Comparison of ENCODE assay signal across 11 cellular contexts in the genomic region with DNA sequence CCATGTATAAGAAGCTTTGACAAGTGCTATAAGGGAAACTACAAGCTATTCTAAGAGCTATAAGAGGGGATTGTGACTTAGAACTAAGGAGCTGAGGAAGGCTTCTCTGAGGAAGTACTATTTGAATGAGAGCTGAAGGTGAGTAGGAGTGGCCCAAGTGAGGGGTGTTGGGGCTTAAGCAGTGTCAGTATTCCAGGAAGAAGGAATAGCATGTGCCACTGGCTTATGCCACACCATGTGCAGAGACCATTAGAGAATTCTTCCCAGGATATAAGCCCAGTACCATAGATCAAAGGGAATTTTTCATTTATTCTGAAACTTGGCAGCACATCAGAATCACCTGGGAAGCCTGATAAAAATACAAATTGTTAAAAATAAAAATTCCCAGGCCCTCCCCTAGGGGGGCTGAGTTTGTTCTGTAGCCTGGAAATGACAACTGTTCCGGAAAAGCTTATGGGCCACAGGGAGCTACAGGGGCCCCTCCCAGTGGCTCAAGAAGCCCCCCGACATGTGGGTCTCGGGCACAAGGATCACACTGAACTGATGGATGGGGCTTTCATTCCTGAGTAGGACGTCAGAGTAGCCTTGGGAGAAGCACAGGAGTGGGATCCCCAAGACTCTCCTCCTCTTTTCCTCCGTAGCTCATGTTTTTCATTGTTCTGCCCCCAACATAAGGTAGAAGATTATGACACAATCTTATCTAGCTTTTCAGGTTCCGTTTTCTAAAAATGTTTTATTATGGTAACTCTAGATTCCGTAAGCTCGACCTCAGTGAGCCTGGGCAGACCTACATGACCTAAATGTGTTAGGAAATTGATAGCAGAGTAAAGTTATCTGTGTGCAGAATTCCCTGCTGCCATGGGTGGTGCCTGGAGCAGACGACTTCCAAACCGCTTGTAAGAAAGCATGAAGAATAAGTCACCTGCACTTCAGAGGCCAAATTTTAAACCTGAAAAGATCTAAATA.
DNase-seq lines count a peak whose midpoint lies in the region; ATAC-seq and TF ChIP-seq lines count a peak whose summit lies in the region.
"Had no signal": no experiment of that assay in that cellular context is flagged by ENCODE, and none has a peak within 500 bp of the region (broad histone marks: within the 10 kb centered on the region; RNA-seq: fewer than 3 reads in every experiment).

No MANE protein-coding gene starts in this region.

- H3K4me1 ChIP-seq in heart right ventricle (peaks cover 21 to 100% (median 87%) of the 10 kb centered on the region in 9 donors), stomach (peaks cover 43 to 97% (median 72%) of the 10 kb centered on the region in 4 donors)

- peaks cover 7% of the 10 kb centered on the region for H3K36me3 Mint-ChIP-seq in T-helper 17 cell (ENCODE audit: low read depth)
- H3K36me3 Mint-ChIP-seq: natural killer cell had no signal

- intact Hi-C loops in heart right ventricle (cut with DNase I), result loop anchor here in 2 of 10 donors (2.0 to 5.0 kb wide), 2 partner anchors 42 to 47 kb away; no protein-coding TSS in a partner anchor
- intact Hi-C loops in stomach (cut with DNase I; ENCODE audit: low total_unique reads), result no loop called here

- H3K27me3 ChIP-seq in HL-60 (ENCODE audit: insufficient read depth, poor library complexity, severe bottlenecking), result no peaks in the 10 kb centered on the region
- no peaks in the 10 kb centered on the region for H3K27me3 ChIP-seq in heart right ventricle
- H3K27me3 ChIP-seq in stomach, result no peaks in the 10 kb centered on the region

- 32 to 35% methylated on average over 10 of the region's 10 CpGs for WGBS in heart right ventricle, 2 donors
- WGBS in stomach, 5 donors, result 27 to 47% (median 45%) methylated on average over 10 of the region's 10 CpGs

- no peak overlapping the region for H3K4me3 Mint-ChIP-seq in T-helper 17 cell
- H3K4me3 Mint-ChIP-seq: natural killer cell had no signal

- no peak for TF ChIP-seq POLR2A in stomach (IDR thresholded peaks at IDR 0.05)

- no peaks in the 10 kb centered on the region for H3K27me3 Mint-ChIP-seq in T-helper 17 cell

- H3K27ac ChIP-seq in HL-60 (replicated peaks) (peak overlapping the region; percentile 23), heart right ventricle (peak overlapping the region; percentile 41 to 83 (median 68)), stomach (peak overlapping the region in 4 of 5 donors; percentile 13 to 66 (median 62))

- H3K36me3 ChIP-seq in heart right ventricle, result peaks cover 0 to 16% (median 0%) of the 10 kb centered on the region in 9 donors
- H3K36me3 ChIP-seq in stomach, result peaks cover 0 to 13% (median 9%) of the 10 kb centered on the region in 4 donors

- H3K4me3 ChIP-seq in HL-60 (replicated peaks; ENCODE audit: insufficient read depth, low read length) (no peak overlapping the region), heart right ventricle (peak overlapping the region in 1 of 10 donors; percentile 6), stomach (no peak overlapping the region)

- peaks cover 54% of the 10 kb centered on the region for H3K4me1 Mint-ChIP-seq in T-helper 17 cell

- DNase-seq in HL-60 (ENCODE audit: low read depth in 1 of 2, low spot score in 1 of 2) (peak; percentile 40 to 57), T-helper 17 cell (no peak), heart right ventricle (no peak), stomach (no peak), NCI-H128 (lab: John Stamatoyannopoulos, UW; ENCODE audit: unreplicated experiment) (no peak), NCI-H2171 treated with DMSO at 0.1 percent for 48 hours (lab: John Stamatoyannopoulos, UW) (no peak)
- no peak for DNase-seq in activated CD4-positive, CD25-positive, alpha-beta regulatory T cell treated with anti-CD3 and anti-CD28 coated beads, Interleukin-2, amount 50 U/mL, for 72 hours
- DNase-seq: activated naive CD4-positive, alpha-beta T cell treated with anti-CD3 and anti-CD28 coated beads, Interleukin-2, amount 50 U/mL, for 16 hours; natural killer cell; NCI-H1436 had no signal

- TF ChIP-seq EP300 in stomach (IDR thresholded peaks at IDR 0.05), result no peak

- ATAC-seq in T-helper 17 cell (no peak), heart right ventricle (peak in 5 of 8 donors; percentile 34 to 52 (median 39)), GM21381 (IDR thresholded peaks at IDR 0.05; ENCODE audit: unreplicated experiment) (no peak)

- H3K9me3 ChIP-seq in T-helper 17 cell (ENCODE audit: control insufficient read depth, low read length, poor library complexity, severe bottlenecking) (no peaks in the 10 kb centered on the region), heart right ventricle (no peaks in the 10 kb centered on the region), stomach (no peaks in the 10 kb centered on the region)

- peak overlapping the region; percentile 14 for H3K27ac Mint-ChIP-seq in T-helper 17 cell

- TF ChIP-seq CTCF in HL-60 (IDR thresholded peaks at IDR 0.05; ENCODE audit: insufficient read depth, low read length) (no peak), heart right ventricle (IDR thresholded peaks at IDR 0.05) (peak in 2 of 9 donors; percentile 17 to 23), stomach (IDR thresholded peaks at IDR 0.05) (no peak)

Comparison
In these comparisons a context has a peak if more than half of its experiments do, and no peak if none do; other contexts are left out.
1. DNase-seq: peak in HL-60 (2 of 2); none in T-helper 17 cell (0 of 3), heart right ventricle (0 of 2), stomach (single experiment), activated CD4-positive, CD25-positive, alpha-beta regulatory T cell treated with anti-CD3 and anti-CD28 coated beads, Interleukin-2, amount 50 U/mL, for 72 hours (single experiment), NCI-H128 (single experiment) and NCI-H2171 treated with DMSO at 0.1 percent for 48 hours (single experiment).
2. ATAC-seq: peak in heart right ventricle (5 of 8); none in T-helper 17 cell (single experiment) and GM21381 (single experiment).
3. Peak in every context shown above with its lines, with median percentiles within 50 percentile points of each other: H3K27ac ChIP-seq.